In genomic region chr1:85047472-85048295, GRCh38 we compare ENCODE assay signal across 1 cellular context.
TF ChIP-seq lines count a peak whose summit lies in the region.

No MANE protein-coding gene starts in this region.

TF ChIP-seq in HEK293, 187 proteins besides CTCF, POLR2A, EP300 and RAD21 (continued from another document):
- 0 out of 2 replicates have a peak, but pooled peaks have one; percentile 10 for TF ChIP-seq KLF1 (tag by site-specific recombination; IDR thresholded peaks at IDR 0.05)
- no peak for TF ChIP-seq ZNF623 (tag by site-specific recombination; IDR thresholded peaks at IDR 0.05)
- TF ChIP-seq HOXA7 (CRISPR knock-in tag; IDR thresholded peaks at IDR 0.05; ENCODE audit: borderline replicate concordance) = no peak
- no peak for TF ChIP-seq ZNF169 (tag by site-specific recombination; IDR thresholded peaks at IDR 0.05)
- TF ChIP-seq ZNF660 (tag by site-specific recombination; IDR thresholded peaks at IDR 0.05) = 0 out of 2 replicates have a peak, but pooled peaks have one; percentile 7
- peak; percentile 35 for TF ChIP-seq ZFHX2 (tag by site-specific recombination; conservative IDR thresholded peaks at IDR 0.05)
- no peak for TF ChIP-seq ZNF202 (tag by site-specific recombination; IDR thresholded peaks at IDR 0.05; ENCODE audit: borderline replicate concordance)
- TF ChIP-seq ZNF777 (tag by site-specific recombination; IDR thresholded peaks at IDR 0.05; ENCODE audit: borderline replicate concordance) = 0 out of 2 replicates have a peak, but pooled peaks have one; percentile 31
- peak; percentile 87; the same call in 1 of the 2 replicates for TF ChIP-seq ZBTB20 (tag by site-specific recombination; IDR thresholded peaks at IDR 0.05)
- peak; percentile 76 for TF ChIP-seq PATZ1 (tag by site-specific recombination; IDR thresholded peaks at IDR 0.05)
- peak; percentile 65 for TF ChIP-seq PRDM1 (tag by site-specific recombination; IDR thresholded peaks at IDR 0.05)
- peak; percentile 51 for TF ChIP-seq ZNF335 (tag by site-specific recombination; conservative IDR thresholded peaks at IDR 0.05)
- TF ChIP-seq ZSCAN30 (tag by site-specific recombination; IDR thresholded peaks at IDR 0.05) = 0 out of 2 replicates have a peak, but pooled peaks have one; percentile 10
- TF ChIP-seq RBAK (tag by site-specific recombination; IDR thresholded peaks at IDR 0.05) = no peak
- TF ChIP-seq SCRT2 (tag by site-specific recombination; IDR thresholded peaks at IDR 0.05) = peak; percentile 88
- peak; percentile 30; the same call in 1 of the 2 replicates for TF ChIP-seq GLIS2 (tag by site-specific recombination; IDR thresholded peaks at IDR 0.05)
- no peak for TF ChIP-seq ZNF571 (tag by site-specific recombination; IDR thresholded peaks at IDR 0.05)
- no peak for TF ChIP-seq ZNF837 (tag by site-specific recombination; IDR thresholded peaks at IDR 0.05)
- TF ChIP-seq ZNF398 (tag by site-specific recombination; IDR thresholded peaks at IDR 0.05) = peak; percentile 26; the same call in 1 of the 2 replicates
